34 cellular contexts compared by ENCODE assay signal in the genomic region with DNA sequence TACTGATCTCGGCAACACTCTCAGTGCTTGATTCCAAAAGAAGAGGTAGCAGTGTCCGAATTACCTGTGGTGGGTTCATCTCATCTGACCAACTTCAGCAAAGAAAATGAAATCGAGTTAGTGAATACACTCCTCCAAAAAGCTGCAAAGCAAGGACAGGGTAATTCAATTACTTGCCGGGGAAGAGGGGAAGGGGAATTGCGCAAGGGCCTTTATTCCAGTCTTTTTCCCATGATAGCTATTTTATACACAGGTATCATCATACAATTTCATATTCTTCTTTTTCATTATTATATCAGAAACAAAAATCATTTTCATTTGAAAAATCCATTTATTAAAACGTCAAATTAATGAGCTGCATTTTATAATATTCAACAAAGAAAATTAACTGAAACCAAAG.
"Had no signal": no experiment of that assay in that cellular context is flagged by ENCODE, and none has a peak within 500 bp of the region (broad histone marks: within the 10 kb centered on the region; RNA-seq: fewer than 3 reads in every experiment).

No MANE protein-coding gene starts in this region.

- H3K27me3 Mint-ChIP-seq: naive B cell had no signal

- H3K4me1 ChIP-seq: left lung, lower lobe of right lung, neural progenitor cell, parathyroid adenoma, psoas muscle, right atrium auricular region had no signal

- H3K9ac ChIP-seq: neural progenitor cell, parathyroid adenoma had no signal

- H2AFZ ChIP-seq: neural progenitor cell, parathyroid adenoma had no signal

- H3K27me3 ChIP-seq: heart left ventricle, left lung, neural progenitor cell, neutrophil, right atrium auricular region, suprapubic skin, tibial artery, upper lobe of right lung had no signal

- H3K4me2 ChIP-seq: neural progenitor cell had no signal

- H3K9me3 ChIP-seq: heart left ventricle, left lung, lower lobe of right lung, neutrophil, psoas muscle, right atrium auricular region, suprapubic skin, thoracic aorta, tibial artery, upper lobe of right lung had no signal

- H3K9me3 Mint-ChIP-seq: immature natural killer cell; mesothelial cell of epicardium; naive B cell; natural killer cell; nephron progenitor cell; neural progenitor cell; stimulated activated effector memory CD8-positive, alpha-beta T cell treated with anti-CD3 and anti-CD28 coated beads, Interleukin-12 subunit alpha, Interleukin-12 subunit beta, amount 100 ng/mL, for 72 hours had no signal

- H3K27ac ChIP-seq: heart left ventricle, left lung, lower lobe of right lung, neural progenitor cell, neutrophil, parathyroid adenoma, psoas muscle, right atrium auricular region, skin epidermis, suprapubic skin, thoracic aorta, tibial artery, upper lobe of right lung had no signal

- H3K4me1 Mint-ChIP-seq: immature natural killer cell, naive B cell, natural killer cell, nephron progenitor cell, neural progenitor cell had no signal

- H3K79me2 ChIP-seq: parathyroid adenoma had no signal

- DNase-seq: heart left ventricle; hypothalamus; immature natural killer cell; kidney; left colon; left lung; lower lobe of right lung; mammary epithelial cell; mesenchymal stem cell; naive B cell; natural killer cell; nephron progenitor cell; occipital lobe; psoas muscle; stimulated activated CD4-positive, alpha-beta T cell treated with anti-CD3 and anti-CD28 coated beads, Interleukin-12 subunit alpha, Interleukin-12 subunit beta, amount 100 ng/mL, for 4 hours; stimulated activated CD4-positive, alpha-beta T cell treated with anti-CD3 and anti-CD28 coated beads, Interleukin-15, amount 100 ng/mL, for 24 hours; stimulated activated CD4-positive, alpha-beta T cell treated with anti-CD3 and anti-CD28 coated beads, Interleukin-2, amount 100 ng/mL, for 24 hours; stimulated activated CD4-positive, alpha-beta T cell treated with anti-CD3 and anti-CD28 coated beads, Interleukin-4, amount 100 ng/mL, for 1 hour; stimulated activated naive CD4-positive, alpha-beta T cell treated with Interleukin-2 at 50 U/mL for 16 hours; tibial artery; trophoblast cell; upper lobe of right lung had no signal

- H3K4me3 Mint-ChIP-seq: immature natural killer cell; mesothelial cell of epicardium; naive B cell; natural killer cell; nephron progenitor cell; neural progenitor cell; stimulated activated effector memory CD8-positive, alpha-beta T cell treated with anti-CD3 and anti-CD28 coated beads, Interleukin-12 subunit alpha, Interleukin-12 subunit beta, amount 100 ng/mL, for 72 hours had no signal

- H3K4me3 ChIP-seq: heart left ventricle, left lung, lower lobe of right lung, neural progenitor cell, psoas muscle, right atrium auricular region, skin epidermis, suprapubic skin, thoracic aorta, tibial artery, upper lobe of right lung had no signal

- FAIRE-seq: islet of Langerhans, kidney, urothelium cell line had no signal

- H3K27ac Mint-ChIP-seq: mesothelial cell of epicardium; natural killer cell; nephron progenitor cell; neural progenitor cell; stimulated activated effector memory CD8-positive, alpha-beta T cell treated with anti-CD3 and anti-CD28 coated beads, Interleukin-12 subunit alpha, Interleukin-12 subunit beta, amount 100 ng/mL, for 72 hours had no signal

- ATAC-seq: heart left ventricle; left colon; left lung; lower lobe of right lung; natural killer cell; psoas muscle; sciatic nerve; stimulated activated effector memory CD8-positive, alpha-beta T cell treated with anti-CD3 and anti-CD28 coated beads, Interleukin-12 subunit alpha, Interleukin-12 subunit beta, amount 100 ng/mL, for 72 hours; upper lobe of right lung had no signal
